21 cellular contexts compared by ENCODE assay signal in genomic region chr4:152981278-152981677, GRCh38. TPM values are rescaled to one million over a fixed set of nuclear protein-coding genes. Genes with fewer than 3 reads are reported as not detected.
DNase-seq lines count a peak whose midpoint lies in the region; ATAC-seq, FAIRE-seq and TF ChIP-seq lines count a peak whose summit lies in the region.
"Had no signal": no experiment of that assay in that cellular context is flagged by ENCODE, and none has a peak within 500 bp of the region (broad histone marks: within the 10 kb centered on the region; RNA-seq: fewer than 3 reads in every experiment).

No MANE protein-coding gene starts in this region.

- H2AFZ ChIP-seq in HepG2 (ENCODE audit: low read length) (no peak overlapping the region), Karpas-422 (ENCODE audit: low read length) (no peak overlapping the region)
- H2AFZ ChIP-seq: GM23248 had no signal

- peaks cover 0 to 35% of the 10 kb centered on the region in 2 experiments; a peak in 4 of 5 replicates for H3K27me3 ChIP-seq in HepG2 (ENCODE audit: control insufficient read depth in 1 of 2, insufficient read depth in 2 of 2, low read length in 2 of 2)
- H3K27me3 ChIP-seq in right lobe of liver = no peaks in the 10 kb centered on the region
- H3K27me3 ChIP-seq in Karpas-422 (ENCODE audit: low read length) = no peaks in the 10 kb centered on the region
- H3K27me3 ChIP-seq: cardiac muscle cell, dorsolateral prefrontal cortex, gastrocnemius medialis had no signal

- H3K4me2 ChIP-seq in HepG2 (ENCODE audit: low read depth, low read length) (no peak overlapping the region), Karpas-422 (ENCODE audit: low read depth, low read length, poor library complexity, severe bottlenecking) (no peak overlapping the region)

- H4K20me1 ChIP-seq in HepG2 (ENCODE audit: insufficient read depth, low read length) (no peaks in the 10 kb centered on the region), Karpas-422 (ENCODE audit: insufficient read depth, low read depth, low read length) (no peaks in the 10 kb centered on the region)

- POLR2A ChIA-PET in HepG2 (lab: Yijun Ruan, JAX) = no interaction called here
- POLR2A ChIA-PET in WTC11 (lab: Charles Lee) = no interaction called here

- TF ChIP-seq EP300 in HepG2 (IDR thresholded peaks at IDR 0.05; ENCODE audit: low read depth in 2 of 2, low read length in 2 of 2) (no peak), HepG2 (CRISPR knock-in tag; IDR thresholded peaks at IDR 0.05; ENCODE audit: borderline replicate concordance) (no peak)

- H3K9me2 ChIP-seq in Karpas-422 (replicated peaks; ENCODE audit: insufficient read depth, low read length) = no peaks in the 10 kb centered on the region

- TF ChIP-seq POLR2A in HepG2 (IDR thresholded peaks at IDR 0.05; ENCODE audit: insufficient read depth in 1 of 2, low read depth in 2 of 2, low read length in 2 of 2) (no peak), right lobe of liver (IDR thresholded peaks at IDR 0.05) (no peak)

- no peak for FAIRE-seq in HepG2 (lab: Jason Lieb, UNC)
- FAIRE-seq in urothelium cell line (lab: Jason Lieb, UNC) = no peak

- H3K4me3 ChIP-seq in HepG2 (replicated peaks in 1 of 3; ENCODE audit: insufficient read depth in 1 of 3, low read depth in 2 of 3, low read length in 3 of 3) (no peak overlapping the region), right lobe of liver (no peak overlapping the region), Karpas-422 (ENCODE audit: low read length) (no peak overlapping the region)
- H3K4me3 ChIP-seq: cardiac muscle cell, dorsolateral prefrontal cortex, gastrocnemius medialis, GM23248 had no signal

- no peak overlapping the region for H3K9ac ChIP-seq in HepG2 (ENCODE audit: insufficient read depth, low read depth, low read length)
- H3K9ac ChIP-seq in Karpas-422 (ENCODE audit: low read length) = no peak overlapping the region
- H3K9ac ChIP-seq: GM23248 had no signal

- TF ChIP-seq CTCF in HepG2 (CRISPR knock-in tag; IDR thresholded peaks at IDR 0.05) = no peak
- TF ChIP-seq CTCF in right lobe of liver (IDR thresholded peaks at IDR 0.05) = no peak
- TF ChIP-seq CTCF in WTC11 (IDR thresholded peaks at IDR 0.05) = no peak

- ATAC-seq in HepG2 (no peak), right lobe of liver (no peak), WTC11 (peak; percentile 22)
- ATAC-seq: gastrocnemius medialis, left lobe of liver had no signal

- H3K27ac Mint-ChIP-seq in WTC11 = no peak overlapping the region
- H3K27ac Mint-ChIP-seq: activated CD4-positive, alpha-beta T cell treated with anti-CD3 and anti-CD28 coated beads, Interleukin-2, amount 10 ng/mL, durations not matched to agents 7 days and 5 days had no signal

- intact Hi-C loops in HepG2 (cut with micrococcal nuclease; ENCODE audit: unreplicated experiment) (no loop called here), right lobe of liver (cut with DNase I) (no loop called here)

- BruUV-seq in HepG2 (replicated peaks; lab: Mats Ljungman, UMichigan) = no TSS peak

- peaks cover 18% of the 10 kb centered on the region for H3K4me1 Mint-ChIP-seq in WTC11
- H3K4me1 Mint-ChIP-seq: activated CD4-positive, alpha-beta T cell treated with anti-CD3 and anti-CD28 coated beads, Interleukin-2, amount 10 ng/mL, durations not matched to agents 7 days and 5 days had no signal

- no peak for DNase-seq in HepG2 (ENCODE audit: low spot score)
- no peak for DNase-seq in right lobe of liver
- DNase-seq in WTC11 (ENCODE audit: low spot score) = no peak
- DNase-seq in islet precursor cell = peak; percentile 44
- DNase-seq in urothelium cell line (ENCODE audit: low spot score) = peak; percentile 71
- no peak for DNase-seq in DMS79 (lab: John Stamatoyannopoulos, UW)
- DNase-seq in HCEC 1CT = no peak
- no peak for DNase-seq in Karpas-422
- DNase-seq: activated CD4-positive, alpha-beta T cell treated with anti-CD3 and anti-CD28 coated beads, Interleukin-2, amount 10 ng/mL, durations not matched to agents 7 days and 5 days; activated CD8-positive, alpha-beta memory T cell treated with anti-CD3 and anti-CD28 coated beads, Interleukin-2, amount 50 U/mL, for 4 hours; dorsolateral prefrontal cortex; gastrocnemius medialis; GM23248; MM.1S; NCI-H1694 treated with DMSO at 0.1 percent for 48 hours; NCI-H2227 treated with DMSO at 0.1 percent for 48 hours; NK-92 treated with Interleukin-12 subunit alpha and Interleukin-12 subunit beta, amount 100 ng/mL, for 24 hours; stimulated activated CD4-positive, alpha-beta T cell treated with anti-CD3 and anti-CD28 coated beads, Interleukin-12 subunit alpha, Interleukin-12 subunit beta, amount 100 ng/mL, for 4 hours; stimulated activated CD8-positive, alpha-beta memory T cell treated with anti-CD3 and anti-CD28 coated beads, Interleukin-4, amount 100 ng/mL, for 48 hours had no signal

- no peak overlapping the region for H3K4me3 Mint-ChIP-seq in WTC11
- H3K4me3 Mint-ChIP-seq: activated CD4-positive, alpha-beta T cell treated with anti-CD3 and anti-CD28 coated beads, Interleukin-2, amount 10 ng/mL, durations not matched to agents 7 days and 5 days had no signal

- H3K9me3 Mint-ChIP-seq in WTC11 = no peaks in the 10 kb centered on the region
- H3K9me3 Mint-ChIP-seq: activated CD4-positive, alpha-beta T cell treated with anti-CD3 and anti-CD28 coated beads, Interleukin-2, amount 10 ng/mL, durations not matched to agents 7 days and 5 days had no signal

- no peaks in the 10 kb centered on the region for H3K79me2 ChIP-seq in HepG2 (ENCODE audit: insufficient read depth, low read length)
- no peaks in the 10 kb centered on the region for H3K79me2 ChIP-seq in Karpas-422 (ENCODE audit: low read length)

- TF ChIP-seq RAD21 in HepG2 (CRISPR knock-in tag; IDR thresholded peaks at IDR 0.05) = no peak

- CTCF ChIA-PET in HepG2 (lab: Yijun Ruan, JAX; ENCODE audit: low intra/inter-chr PET ratio, low total read pairs) = no interaction called here
- CTCF ChIA-PET in WTC11 (lab: Charles Lee) = interaction anchor here (1.1 to 1.3 kb wide), 3 partner anchors 16 to 146 kb away, joined by 3 to 7 read pairs (median 7); no protein-coding TSS in a partner anchor

- H3K27me3 Mint-ChIP-seq in WTC11 (ENCODE audit: low read depth) = no peaks in the 10 kb centered on the region
- H3K27me3 Mint-ChIP-seq: activated CD4-positive, alpha-beta T cell treated with anti-CD3 and anti-CD28 coated beads, Interleukin-2, amount 10 ng/mL, durations not matched to agents 7 days and 5 days had no signal

- H3K36me3 Mint-ChIP-seq in WTC11 = peaks cover 7% of the 10 kb centered on the region; the same call in 1 of the 2 replicates

- 12% methylated on average over 3 of the region's 5 CpGs for WGBS in HepG2 (ENCODE audit: low lambda C conversion rate)
- WGBS in right lobe of liver (ENCODE audit: insufficient coverage, low coverage, low lambda C conversion rate, missing lambda C conversion rate) = 85% methylated on average over 2 of the region's 5 CpGs

- no peaks in the 10 kb centered on the region for H3K4me1 ChIP-seq in HepG2 (ENCODE audit: insufficient read depth, low read length)
- no peaks in the 10 kb centered on the region for H3K4me1 ChIP-seq in right lobe of liver
- H3K4me1 ChIP-seq in Karpas-422 (ENCODE audit: low read length) = no peaks in the 10 kb centered on the region
- H3K4me1 ChIP-seq: gastrocnemius medialis had no signal

- no peaks in the 10 kb centered on the region for H3K36me3 ChIP-seq in HepG2 (replicated peaks in 1 of 2; ENCODE audit: control insufficient read depth in 1 of 2, insufficient read depth in 2 of 2, low read length in 2 of 2)
- H3K36me3 ChIP-seq in right lobe of liver = no peaks in the 10 kb centered on the region
- H3K36me3 ChIP-seq in Karpas-422 (ENCODE audit: insufficient read depth, low read length) = no peaks in the 10 kb centered on the region
- H3K36me3 ChIP-seq: cardiac muscle cell, gastrocnemius medialis had no signal

- H3K27ac ChIP-seq in HepG2 (ENCODE audit: extremely low read length, insufficient read depth, low read length) (no peak overlapping the region), right lobe of liver (no peak overlapping the region), Karpas-422 (ENCODE audit: low read length) (no peak overlapping the region)
- H3K27ac ChIP-seq: cardiac muscle cell, dorsolateral prefrontal cortex, gastrocnemius medialis, GM23248 had no signal

- H3K9me3 ChIP-seq in HepG2 (ENCODE audit: low read length) = no peaks in the 10 kb centered on the region
- H3K9me3 ChIP-seq in right lobe of liver = no peaks in the 10 kb centered on the region
- H3K9me3 ChIP-seq in Karpas-422 (ENCODE audit: low read length) = no peaks in the 10 kb centered on the region
- H3K9me3 ChIP-seq: gastrocnemius medialis had no signal

- in situ Hi-C loops in HepG2 (cut with HindIII; ENCODE audit: extremely low pct_ligation_motif_present, low pct_unique_long_range_greater_than_20kb) = no loop called here

TF ChIP-seq in HepG2, 621 proteins besides CTCF, POLR2A, EP300 and RAD21 (continues in another document):
- TF ChIP-seq PHF8 (CRISPR knock-in tag; IDR thresholded peaks at IDR 0.05) = no peak

TF ChIP-seq in WTC11, 78 proteins besides CTCF, POLR2A, EP300 and RAD21 (continues in another document):
- TF ChIP-seq GTF2I (CRISPR knock-in tag; conservative IDR thresholded peaks at IDR 0.05) = no peak

RNA-seq across cellular contexts. Expression of gene FHDC1, which starts 45.2 kb away (rescaled TPM):
- total RNA-seq in HepG2 (2016; rRNA removed; fragmentation: Illumina TruSeq; extraction: Trizol) (0.03 and 0.07 TPM in 2 replicates), right lobe of liver (under 1 TPM; 0.12 to 0.82 (median 0.15) TPM), WTC11 (2021) (15.5 to 18.1 TPM (median 17.1 TPM) in 3 replicates)
- total RNA-seq in HepG2 (2016; cell fraction: cytosol; rRNA removed; fragmentation: Illumina TruSeq; extraction: Trizol; ENCODE audit: low read depth) = not detected in 2 replicates
- total RNA-seq in HepG2 (2016; cell fraction: insoluble cytoplasmic fraction; rRNA removed; fragmentation: Illumina TruSeq; extraction: Trizol) = 0.03 and 0.04 TPM in 2 replicates
- total RNA-seq in HepG2 (2016; cell fraction: membrane; rRNA removed; fragmentation: Illumina TruSeq; extraction: Trizol) = 0.03 and 0.06 TPM in 2 replicates
- 0.12 and 0.19 TPM in 2 replicates for total RNA-seq in HepG2 (2016; cell fraction: nucleus; rRNA removed; fragmentation: Illumina TruSeq; extraction: Trizol)
- 0.15 and 0.21 TPM in 2 replicates for polyA plus RNA-seq in HepG2 (2011; rRNA removed)
- polyA plus RNA-seq in HepG2 (2011; cell fraction: cytosol; rRNA removed) = 0.04 and 0.06 TPM in 2 replicates
- 0.63 and 1.1 TPM in 2 replicates for polyA plus RNA-seq in HepG2 (2011; cell fraction: nucleus; rRNA removed)
- 0.13 and 0.61 TPM in 2 replicates for polyA plus RNA-seq in HepG2 (2012)
- polyA plus RNA-seq in HepG2 (2016; cell fraction: cytosol; fragmentation: Illumina TruSeq; extraction: Trizol; ENCODE audit: low read depth) = not detected in 2 replicates
- 0.04 TPM in 1 of 2 replicates, not detected in the other for polyA plus RNA-seq in HepG2 (2016; cell fraction: insoluble cytoplasmic fraction; fragmentation: Illumina TruSeq; extraction: Trizol; ENCODE audit: low read depth)
- polyA plus RNA-seq in HepG2 (2016; cell fraction: membrane; fragmentation: Illumina TruSeq; extraction: Trizol; ENCODE audit: low read depth) = 0.02 TPM in 1 of 2 replicates, not detected in the other
- polyA plus RNA-seq in HepG2 (2016; cell fraction: nucleus; fragmentation: Illumina TruSeq; extraction: Trizol; ENCODE audit: insufficient read depth, low read depth) = 0.45 TPM in 2 replicates
- polyA minus RNA-seq in HepG2 (2011; rRNA and poly(A)+ RNA removed; ENCODE audit: low replicate concordance) = 0.16 and 0.23 TPM in 2 replicates
- polyA minus RNA-seq in HepG2 (2011; cell fraction: cytosol; rRNA and poly(A)+ RNA removed) = not detected in 2 replicates
- 0.13 and 0.25 TPM in 2 replicates for polyA minus RNA-seq in HepG2 (2011; cell fraction: nucleus; rRNA and poly(A)+ RNA removed)
- 0.07 and 0.61 TPM in 2 replicates for total RNA-seq in Karpas-422 (2014; rRNA removed; shearing (Covaris generic); ENCODE audit: low replicate concordance)
- polyA plus RNA-seq: cardiac muscle cell had no signal

Comparison
In these comparisons a context has a peak if more than half of its experiments do, and no peak if none do; other contexts are left out.
1. DNase-seq: peak in islet precursor cell (single experiment) and urothelium cell line (single experiment); none in HepG2 (single experiment), right lobe of liver (0 of 3), WTC11 (single experiment), DMS79 (single experiment), HCEC 1CT (single experiment) and Karpas-422 (single experiment).
2. Of the 50 proteins assayed by ChIP-seq in both HepG2 and WTC11: peak only in HepG2: none; only in WTC11: NFE2L1; in both: none; in neither: 49.